Comparison of ENCODE assay signal across 19 cellular contexts in the genomic region with DNA sequence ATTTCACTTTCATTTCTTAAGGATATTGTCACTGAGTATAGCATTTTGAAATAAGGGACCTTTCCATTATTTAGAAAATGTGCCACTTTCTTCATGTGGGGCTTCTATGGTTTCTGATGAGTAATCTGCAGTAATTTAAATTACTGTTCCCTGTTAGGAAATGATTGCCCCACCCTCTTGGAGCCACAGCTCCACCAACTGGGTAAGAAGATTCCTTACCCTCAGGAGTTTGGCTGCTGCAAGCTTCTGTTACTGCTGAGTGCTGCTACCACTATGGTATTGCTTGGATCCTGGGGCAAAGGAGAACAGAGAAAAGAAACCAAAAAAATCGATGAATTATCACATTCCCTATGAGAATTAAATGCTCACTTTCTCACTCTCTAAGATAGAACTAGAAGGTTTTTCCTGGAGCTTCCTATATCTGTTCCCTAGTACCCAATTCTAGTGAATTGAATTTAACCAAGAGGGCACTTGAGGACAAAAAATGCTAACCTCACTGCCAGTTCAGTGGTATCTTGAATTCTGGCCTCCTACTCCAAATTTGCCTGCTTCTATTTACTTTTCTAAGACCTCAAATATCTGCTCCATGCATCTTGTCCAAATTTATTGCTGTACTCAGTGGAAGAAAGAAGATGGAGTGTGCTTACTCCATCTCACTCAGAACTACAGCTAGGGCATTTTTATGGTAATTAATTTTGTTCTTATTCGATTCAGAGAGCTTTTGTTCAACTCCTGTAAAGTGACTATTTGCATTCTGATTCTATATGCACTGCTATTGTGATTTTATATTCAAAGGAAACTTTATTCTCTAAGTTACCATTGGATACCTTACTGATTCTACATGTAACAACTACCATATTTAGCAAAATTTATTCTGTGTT.
A peak's percentile ranks its signal among the peaks of the same experiment; 100 is the strongest.
DNase-seq lines count a peak whose midpoint lies in the region; ATAC-seq, FAIRE-seq and TF ChIP-seq lines count a peak whose summit lies in the region.
"Had no signal": no experiment of that assay in that cellular context is flagged by ENCODE, and none has a peak within 500 bp of the region (broad histone marks: within the 10 kb centered on the region; RNA-seq: fewer than 3 reads in every experiment).

No MANE protein-coding gene starts in this region.

- H3K9me2 ChIP-seq in GM23338 (ENCODE audit: insufficient read depth): peaks cover 2% of the 10 kb centered on the region; the same call in 1 of the 2 replicates

- H3K27ac ChIP-seq in GM23338 (ENCODE audit: low read depth): peak overlapping the region; percentile 51; the same call in 1 of the 2 replicates
- H3K27ac ChIP-seq: heart right ventricle, PC-9, skin epidermis had no signal

- peak overlapping the region; percentile 13; the same call in 1 of the 2 replicates for H3K4me2 ChIP-seq in GM23338
- H3K4me2 ChIP-seq: PC-9 had no signal

- H3K36me3 ChIP-seq in GM23338 (ENCODE audit: insufficient read depth) (no peaks in the 10 kb centered on the region), MG63 (no peaks in the 10 kb centered on the region)
- H3K36me3 ChIP-seq: heart right ventricle had no signal

- ATAC-seq in GM23338 (peak; percentile 92), HG03108 (IDR thresholded peaks at IDR 0.05; ENCODE audit: unreplicated experiment) (no peak), HG02610 (IDR thresholded peaks at IDR 0.05; ENCODE audit: unreplicated experiment) (no peak)
- ATAC-seq: heart right ventricle had no signal

- no peaks in the 10 kb centered on the region for H3K27me3 Mint-ChIP-seq in GM23338 (ENCODE audit: insufficient read depth, low read depth, poor library complexity)
- H3K27me3 Mint-ChIP-seq in glutamatergic neuron (ENCODE audit: unreplicated experiment): peaks cover 1% of the 10 kb centered on the region
- H3K27me3 Mint-ChIP-seq: activated CD4-positive, alpha-beta memory T cell treated with anti-CD3 and anti-CD28 coated beads, Interleukin-2, amount 10 ng/mL, durations not matched to agents 7 days and 5 days; CD4-positive, alpha-beta memory T cell had no signal

- DNase-seq in GM23338 (ENCODE audit: low spot score) (peak; percentile 46), MG63 (peak; percentile 71), amniotic epithelial cell (ENCODE audit: low read depth) (peak; percentile 72), midbrain (lab: John Stamatoyannopoulos, UW) (peak; percentile 5), glutamatergic neuron (no peak), H54 (ENCODE audit: insufficient read length, low spot score) (no peak)
- DNase-seq: activated CD4-positive, alpha-beta memory T cell treated with anti-CD3 and anti-CD28 coated beads, Interleukin-2, amount 10 ng/mL, durations not matched to agents 7 days and 5 days; CD4-positive, alpha-beta memory T cell; effector CD8-positive, alpha-beta T cell; heart right ventricle; NCI-H2171; PC-9; T-helper 2 cell had no signal

- H3K9me3 Mint-ChIP-seq in GM23338: peaks cover 20% of the 10 kb centered on the region
- H3K9me3 Mint-ChIP-seq in glutamatergic neuron (ENCODE audit: unreplicated experiment): peaks cover 2% of the 10 kb centered on the region

- H3K4me1 Mint-ChIP-seq in GM23338: peaks cover 15% of the 10 kb centered on the region; the same call in 2 of the 3 replicates
- peaks cover 7% of the 10 kb centered on the region for H3K4me1 Mint-ChIP-seq in glutamatergic neuron (ENCODE audit: low read depth, unreplicated experiment)
- H3K4me1 Mint-ChIP-seq: activated CD4-positive, alpha-beta memory T cell treated with anti-CD3 and anti-CD28 coated beads, Interleukin-2, amount 10 ng/mL, durations not matched to agents 7 days and 5 days; CD4-positive, alpha-beta memory T cell had no signal

- TF ChIP-seq POLR2A in H54 (IDR thresholded peaks at IDR 0.05; ENCODE audit: low read depth, low read length): no peak

- no peaks in the 10 kb centered on the region for H4K20me1 ChIP-seq in GM23338 (replicated peaks; ENCODE audit: insufficient read depth)

- H3K4me3 ChIP-seq in GM23338: no peak overlapping the region
- no peak overlapping the region for H3K4me3 ChIP-seq in MG63
- H3K4me3 ChIP-seq: heart right ventricle, lung, PC-9, skin epidermis had no signal

- H3K4me3 Mint-ChIP-seq in GM23338 (no peak overlapping the region), glutamatergic neuron (ENCODE audit: unreplicated experiment) (no peak overlapping the region)
- H3K4me3 Mint-ChIP-seq: activated CD4-positive, alpha-beta memory T cell treated with anti-CD3 and anti-CD28 coated beads, Interleukin-2, amount 10 ng/mL, durations not matched to agents 7 days and 5 days; CD4-positive, alpha-beta memory T cell had no signal

- H3K27me3 ChIP-seq in GM23338 (ENCODE audit: insufficient read depth) (no peaks in the 10 kb centered on the region), MG63 (no peaks in the 10 kb centered on the region)
- H3K27me3 ChIP-seq: heart right ventricle had no signal

- peak; percentile 43 to 71 for TF ChIP-seq CTCF in GM23338 (conservative IDR thresholded peaks at IDR 0.05; ENCODE audit: low read depth in 2 of 2)
- no peak for TF ChIP-seq CTCF in glutamatergic neuron (IDR thresholded peaks at IDR 0.05; ENCODE audit: partially characterized antibody, unreplicated experiment)

- no peaks in the 10 kb centered on the region for H3F3A ChIP-seq in GM23338 (replicated peaks; ENCODE audit: low read depth)

- peaks cover 17% of the 10 kb centered on the region for H3K4me1 ChIP-seq in GM23338 (ENCODE audit: insufficient read depth)
- H3K4me1 ChIP-seq: heart right ventricle had no signal

- H3K27ac Mint-ChIP-seq in GM23338: no peak overlapping the region
- H3K27ac Mint-ChIP-seq in glutamatergic neuron (ENCODE audit: unreplicated experiment): no peak overlapping the region
- H3K27ac Mint-ChIP-seq: activated CD4-positive, alpha-beta memory T cell treated with anti-CD3 and anti-CD28 coated beads, Interleukin-2, amount 10 ng/mL, durations not matched to agents 7 days and 5 days; activated T-helper 2 cell treated with anti-CD3 and anti-CD28 coated beads, Interferon-gamma antibody, Interleukin-2, Interleukin-4, amounts not matched to agents 10 μg/mL and 5 μg/mL and 100 μg/mL, durations not matched to agents 14 hours and 24 hours and 36 hours; CD4-positive, alpha-beta memory T cell had no signal

- H3K79me2 ChIP-seq in GM23338 (replicated peaks; ENCODE audit: insufficient read depth): no peaks in the 10 kb centered on the region

- FAIRE-seq in H54 (lab: Jason Lieb, UNC): no peak
- FAIRE-seq: GM18507 had no signal

- no peaks in the 10 kb centered on the region for H3K9me3 ChIP-seq in MG63

- H3K36me3 Mint-ChIP-seq in GM23338 (ENCODE audit: low read depth): peaks cover 30% of the 10 kb centered on the region; the same call in 2 of the 3 replicates
- peaks cover 10% of the 10 kb centered on the region for H3K36me3 Mint-ChIP-seq in glutamatergic neuron (ENCODE audit: unreplicated experiment)
- H3K36me3 Mint-ChIP-seq: CD4-positive, alpha-beta memory T cell had no signal

- H2AFZ ChIP-seq in GM23338: no peak overlapping the region
- H2AFZ ChIP-seq: PC-9 had no signal

TF ChIP-seq in GM23338, 12 proteins besides CTCF, POLR2A, EP300 and RAD21 (continues in another document):
- TF ChIP-seq ETS1 (IDR thresholded peaks at IDR 0.05) (no peak), POLR2AphosphoS5 (IDR thresholded peaks at IDR 0.05; ENCODE audit: low read depth) (no peak), JUNB (IDR thresholded peaks at IDR 0.05; ENCODE audit: unreplicated experiment) (no peak), CREB1 (CRISPR knock-in tag; IDR thresholded peaks at IDR 0.05; ENCODE audit: low read depth) (no peak), ZNF114 (CRISPR knock-in tag; IDR thresholded peaks at IDR 0.05) (no peak)

Comparison
In these comparisons a context has a peak if more than half of its experiments do, and no peak if none do; other contexts are left out.
1. DNase-seq: peak in GM23338 (single experiment), MG63 (single experiment), amniotic epithelial cell (single experiment) and midbrain (single experiment); none in glutamatergic neuron (single experiment) and H54 (single experiment).